1 cellular context compared by ENCODE assay signal in genomic region chr7:86932038-86932512, GRCh38.
TF ChIP-seq lines count a peak whose summit lies in the region.

No MANE protein-coding gene starts in this region.

TF ChIP-seq in IMR-90, 13 proteins besides CTCF, POLR2A, EP300 and RAD21 (continued from another document):
- TF ChIP-seq CEBPB (IDR thresholded peaks at IDR 0.05; ENCODE audit: low read depth, low read length) = peak; percentile 58; the same call in 1 of the 2 replicates
